Comparison of ENCODE assay signal across 2 cellular contexts in the genomic region with DNA sequence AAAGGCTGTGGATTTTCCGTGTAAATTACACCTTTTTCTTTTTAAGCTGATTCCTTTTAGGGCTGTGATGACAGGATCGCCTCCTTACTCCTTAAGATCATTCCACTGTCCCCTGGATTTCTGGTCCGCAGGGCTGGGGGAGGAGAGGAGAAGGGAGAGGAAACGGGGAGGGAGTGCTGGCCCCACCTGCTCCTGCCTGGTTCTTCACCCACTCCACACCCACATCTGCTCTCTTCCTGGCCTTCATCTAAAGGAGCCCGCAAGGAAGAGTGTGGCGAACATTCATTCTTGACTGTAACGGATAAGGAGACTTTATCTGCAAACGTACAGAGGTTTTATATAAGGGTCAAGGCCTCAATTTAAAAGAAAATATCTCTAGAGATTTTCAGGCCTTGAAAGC.
TF ChIP-seq lines count a peak whose summit lies in the region.

No MANE protein-coding gene starts in this region.

TF ChIP-seq in GM23338, 12 proteins besides CTCF, POLR2A, EP300 and RAD21:
- TF ChIP-seq NANOG (IDR thresholded peaks at IDR 0.05; ENCODE audit: borderline replicate concordance) (no peak), EZH2 (IDR thresholded peaks at IDR 0.05; ENCODE audit: low read depth, unreplicated experiment) (no peak), CREB1 (CRISPR knock-in tag; IDR thresholded peaks at IDR 0.05; ENCODE audit: low read depth) (no peak), STAT1 (IDR thresholded peaks at IDR 0.05; ENCODE audit: unreplicated experiment) (no peak), EZH2phosphoT487 (IDR thresholded peaks at IDR 0.05; ENCODE audit: unreplicated experiment) (no peak), ZNF114 (CRISPR knock-in tag; IDR thresholded peaks at IDR 0.05) (no peak)
- TF ChIP-seq, protein P1, sequence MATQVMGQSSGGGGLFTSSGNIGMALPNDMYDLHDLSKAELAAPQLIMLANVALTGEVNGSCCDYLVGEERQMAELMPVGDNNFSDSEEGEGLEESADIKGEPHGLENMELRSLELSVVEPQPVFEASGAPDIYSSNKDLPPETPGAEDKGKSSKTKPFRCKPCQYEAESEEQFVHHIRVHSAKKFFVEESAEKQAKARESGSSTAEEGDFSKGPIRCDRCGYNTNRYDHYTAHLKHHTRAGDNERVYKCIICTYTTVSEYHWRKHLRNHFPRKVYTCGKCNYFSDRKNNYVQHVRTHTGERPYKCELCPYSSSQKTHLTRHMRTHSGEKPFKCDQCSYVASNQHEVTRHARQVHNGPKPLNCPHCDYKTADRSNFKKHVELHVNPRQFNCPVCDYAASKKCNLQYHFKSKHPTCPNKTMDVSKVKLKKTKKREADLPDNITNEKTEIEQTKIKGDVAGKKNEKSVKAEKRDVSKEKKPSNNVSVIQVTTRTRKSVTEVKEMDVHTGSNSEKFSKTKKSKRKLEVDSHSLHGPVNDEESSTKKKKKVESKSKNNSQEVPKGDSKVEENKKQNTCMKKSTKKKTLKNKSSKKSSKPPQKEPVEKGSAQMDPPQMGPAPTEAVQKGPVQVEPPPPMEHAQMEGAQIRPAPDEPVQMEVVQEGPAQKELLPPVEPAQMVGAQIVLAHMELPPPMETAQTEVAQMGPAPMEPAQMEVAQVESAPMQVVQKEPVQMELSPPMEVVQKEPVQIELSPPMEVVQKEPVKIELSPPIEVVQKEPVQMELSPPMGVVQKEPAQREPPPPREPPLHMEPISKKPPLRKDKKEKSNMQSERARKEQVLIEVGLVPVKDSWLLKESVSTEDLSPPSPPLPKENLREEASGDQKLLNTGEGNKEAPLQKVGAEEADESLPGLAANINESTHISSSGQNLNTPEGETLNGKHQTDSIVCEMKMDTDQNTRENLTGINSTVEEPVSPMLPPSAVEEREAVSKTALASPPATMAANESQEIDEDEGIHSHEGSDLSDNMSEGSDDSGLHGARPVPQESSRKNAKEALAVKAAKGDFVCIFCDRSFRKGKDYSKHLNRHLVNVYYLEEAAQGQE (IDR thresholded peaks at IDR 0.05; ENCODE audit: unreplicated experiment) = no peak
- TF ChIP-seq, protein P2, sequence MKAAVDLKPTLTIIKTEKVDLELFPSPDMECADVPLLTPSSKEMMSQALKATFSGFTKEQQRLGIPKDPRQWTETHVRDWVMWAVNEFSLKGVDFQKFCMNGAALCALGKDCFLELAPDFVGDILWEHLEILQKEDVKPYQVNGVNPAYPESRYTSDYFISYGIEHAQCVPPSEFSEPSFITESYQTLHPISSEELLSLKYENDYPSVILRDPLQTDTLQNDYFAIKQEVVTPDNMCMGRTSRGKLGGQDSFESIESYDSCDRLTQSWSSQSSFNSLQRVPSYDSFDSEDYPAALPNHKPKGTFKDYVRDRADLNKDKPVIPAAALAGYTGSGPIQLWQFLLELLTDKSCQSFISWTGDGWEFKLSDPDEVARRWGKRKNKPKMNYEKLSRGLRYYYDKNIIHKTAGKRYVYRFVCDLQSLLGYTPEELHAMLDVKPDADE (IDR thresholded peaks at IDR 0.05) = no peak

TF ChIP-seq in IMR-90, 13 proteins besides CTCF, POLR2A, EP300 and RAD21:
- TF ChIP-seq BHLHE40 (IDR thresholded peaks at IDR 0.05; ENCODE audit: low read depth, low read length) (no peak), CEBPB (IDR thresholded peaks at IDR 0.05; ENCODE audit: low read depth, low read length) (no peak), NFE2L2 (IDR thresholded peaks at IDR 0.05; ENCODE audit: low read depth, low read length) (no peak)
- TF ChIP-seq, protein P3, sequence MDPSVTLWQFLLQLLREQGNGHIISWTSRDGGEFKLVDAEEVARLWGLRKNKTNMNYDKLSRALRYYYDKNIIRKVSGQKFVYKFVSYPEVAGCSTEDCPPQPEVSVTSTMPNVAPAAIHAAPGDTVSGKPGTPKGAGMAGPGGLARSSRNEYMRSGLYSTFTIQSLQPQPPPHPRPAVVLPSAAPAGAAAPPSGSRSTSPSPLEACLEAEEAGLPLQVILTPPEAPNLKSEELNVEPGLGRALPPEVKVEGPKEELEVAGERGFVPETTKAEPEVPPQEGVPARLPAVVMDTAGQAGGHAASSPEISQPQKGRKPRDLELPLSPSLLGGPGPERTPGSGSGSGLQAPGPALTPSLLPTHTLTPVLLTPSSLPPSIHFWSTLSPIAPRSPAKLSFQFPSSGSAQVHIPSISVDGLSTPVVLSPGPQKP (IDR thresholded peaks at IDR 0.05; ENCODE audit: borderline replicate concordance, low read depth, low read length) = no peak
TF ChIP-seq in IMR-90: peak in this region for 0.
